ENCODE assay signal across 8 cellular contexts in genomic region chr12:122871851-122872785, GRCh38. TPM values are rescaled to one million over a fixed set of nuclear protein-coding genes. Genes with fewer than 3 reads are reported as not detected.
A peak's percentile ranks its signal among the peaks of the same experiment; 100 is the strongest.
DNase-seq lines count a peak whose midpoint lies in the region; FAIRE-seq and TF ChIP-seq lines count a peak whose summit lies in the region.

No MANE protein-coding gene starts in this region.

- H3K9me1 ChIP-seq in keratinocyte (ENCODE audit: control insufficient read depth, extremely low read depth, insufficient read depth, low read length), result peaks cover 3% of the 10 kb centered on the region

- DNase-seq in EL (peak; percentile 88), caudate nucleus (lab: John Stamatoyannopoulos, UW) (peak in 20 of 61 donors; percentile 21 to 74 (median 40)), keratinocyte (ENCODE audit: low read depth, low spot score) (no peak), SHP77 (lab: John Stamatoyannopoulos, UW) (no peak), H4 (ENCODE audit: low spot score) (no peak)
- DNase-seq in stimulated activated CD4-positive, alpha-beta T cell treated with anti-CD3 and anti-CD28 coated beads, Interleukin-15, amount 100 ng/mL, for 48 hours (ENCODE audit: low read depth in 2 of 2), result peak; percentile 40 to 59

- H2AFZ ChIP-seq in Loucy (ENCODE audit: low read length), result no peak overlapping the region
- no peak overlapping the region for H2AFZ ChIP-seq in SU-DHL-6 (ENCODE audit: low read depth, low read length, severe bottlenecking)
- H2AFZ ChIP-seq in keratinocyte (ENCODE audit: control insufficient read depth, low read length), result no peak overlapping the region

- H3K4me1 ChIP-seq in Loucy (ENCODE audit: insufficient read depth, low read length, poor library complexity, severe bottlenecking) (peaks cover 12% of the 10 kb centered on the region), keratinocyte (ENCODE audit: control insufficient read depth, extremely low read depth, insufficient read depth, low read length) (peaks cover 64% of the 10 kb centered on the region)

- H3K9me3 ChIP-seq in Loucy (ENCODE audit: insufficient read depth, low read depth, low read length) (no peaks in the 10 kb centered on the region), SU-DHL-6 (ENCODE audit: insufficient read depth, low read length) (no peaks in the 10 kb centered on the region), keratinocyte (ENCODE audit: control insufficient read depth, low read depth, low read length) (no peaks in the 10 kb centered on the region)

- peak; percentile 92 for FAIRE-seq in keratinocyte (lab: Jason Lieb, UNC)

- TF ChIP-seq CTCF in Loucy (conservative IDR thresholded peaks at IDR 0.05; ENCODE audit: low read length) (no peak), SU-DHL-6 (IDR thresholded peaks at IDR 0.05; ENCODE audit: insufficient read depth, low read length, poor library complexity, severe bottlenecking) (no peak), keratinocyte (optimal IDR thresholded peaks at IDR 0.05 in 1 of 3, IDR thresholded peaks at IDR 0.05 in 1 of 3, conservative IDR thresholded peaks at IDR 0.05 in 1 of 3; ENCODE audit: extremely low read depth in 1 of 3, insufficient read depth in 2 of 3, low read length in 3 of 3) (no peak)

- H3K36me3 ChIP-seq in Loucy (ENCODE audit: insufficient read depth, low read length), result peaks cover 43% of the 10 kb centered on the region; the same call in 1 of the 2 replicates
- no peaks in the 10 kb centered on the region for H3K36me3 ChIP-seq in SU-DHL-6 (ENCODE audit: low read length)
- H3K36me3 ChIP-seq in keratinocyte (ENCODE audit: control insufficient read depth in 2 of 2, extremely low read depth in 1 of 2, insufficient read depth in 2 of 2, low read length in 2 of 2), result peaks cover 9 to 43% of the 10 kb centered on the region in 2 experiments

- peak overlapping the region; percentile 36 for H3K9ac ChIP-seq in Loucy (ENCODE audit: low read depth, low read length, poor library complexity, severe bottlenecking)
- H3K9ac ChIP-seq in SU-DHL-6 (ENCODE audit: low read length), result no peak overlapping the region; the same call in 1 of the 2 replicates
- peak overlapping the region; percentile 85 for H3K9ac ChIP-seq in keratinocyte (ENCODE audit: control insufficient read depth, extremely low read depth, insufficient read depth, low read length)

- no peak overlapping the region for H3K27ac ChIP-seq in SU-DHL-6 (ENCODE audit: low read depth, low read length)
- H3K27ac ChIP-seq in caudate nucleus (ENCODE audit: low read depth, low read length), result peak overlapping the region; percentile 90
- H3K27ac ChIP-seq in keratinocyte (ENCODE audit: control insufficient read depth, insufficient read depth, low read length), result peak overlapping the region; percentile 91

- peak overlapping the region; percentile 4 for H3K4me3 ChIP-seq in Loucy (ENCODE audit: low read length, poor library complexity, severe bottlenecking)
- H3K4me3 ChIP-seq in SU-DHL-6 (ENCODE audit: insufficient read depth, low read length, poor library complexity, severe bottlenecking), result no peak overlapping the region
- H3K4me3 ChIP-seq in keratinocyte (ENCODE audit: control insufficient read depth in 2 of 3, extremely low read depth in 1 of 3, insufficient read depth in 2 of 3, low read depth in 1 of 3, low read length in 3 of 3), result peak overlapping the region; percentile 8 to 70 (median 66)

- dilution Hi-C loops in keratinocyte (cut with MboI; ENCODE audit: extremely low pct_ligation_motif_present, low sequenced_read_pairs), result no loop called here

- H3K79me2 ChIP-seq in Loucy (ENCODE audit: insufficient read depth, low read length) (peaks cover 65% of the 10 kb centered on the region), SU-DHL-6 (ENCODE audit: insufficient read depth, low read length) (no peaks in the 10 kb centered on the region), keratinocyte (ENCODE audit: control insufficient read depth, insufficient read depth, low read length) (peaks cover 87% of the 10 kb centered on the region)

- no peaks in the 10 kb centered on the region for H3K9me2 ChIP-seq in Loucy (replicated peaks; ENCODE audit: low read depth, low read length)
- no peaks in the 10 kb centered on the region for H3K9me2 ChIP-seq in SU-DHL-6 (replicated peaks; ENCODE audit: insufficient read depth, low read length)

- no peaks in the 10 kb centered on the region for H3K27me3 ChIP-seq in Loucy (ENCODE audit: insufficient read depth, low read length, poor library complexity, severe bottlenecking)
- no peaks in the 10 kb centered on the region for H3K27me3 ChIP-seq in SU-DHL-6 (ENCODE audit: low read length)
- H3K27me3 ChIP-seq in keratinocyte (ENCODE audit: control insufficient read depth, extremely low read depth, insufficient read depth, low read length), result no peaks in the 10 kb centered on the region

- H3K4me2 ChIP-seq in Loucy (ENCODE audit: low read depth, low read length, poor library complexity, severe bottlenecking) (peak overlapping the region; percentile 36), SU-DHL-6 (ENCODE audit: low read depth, low read length, poor library complexity, severe bottlenecking) (peak overlapping the region; percentile 36), keratinocyte (ENCODE audit: control insufficient read depth, extremely low read depth, insufficient read depth, low read depth, low read length) (peak overlapping the region; percentile 99)

- H3F3A ChIP-seq in Loucy (ENCODE audit: low read depth) (no peaks in the 10 kb centered on the region), SU-DHL-6 (ENCODE audit: insufficient read depth) (no peaks in the 10 kb centered on the region)

- H4K20me1 ChIP-seq in Loucy (ENCODE audit: insufficient read depth, low read length, poor library complexity, severe bottlenecking), result peaks cover 38% of the 10 kb centered on the region
- no peaks in the 10 kb centered on the region for H4K20me1 ChIP-seq in SU-DHL-6 (ENCODE audit: low read depth, low read length)
- peaks cover 12% of the 10 kb centered on the region for H4K20me1 ChIP-seq in keratinocyte (ENCODE audit: control insufficient read depth, extremely low read depth, insufficient read depth, low read length)

RNA-seq across cellular contexts. Expression of gene VPS37B, which starts 23.8 kb away (rescaled TPM):
- polyA plus RNA-seq in keratinocyte, result 29.3 to 85.5 TPM (median 34.1 TPM) in 3 replicates
- polyA plus RNA-seq in keratinocyte (2011; ENCODE audit: low read depth), result 22.7 TPM
- 47.2 and 61.5 TPM in 2 replicates for polyA plus RNA-seq in keratinocyte (2011; cell fraction: cytosol; rRNA removed)
- polyA plus RNA-seq in keratinocyte (2011; cell fraction: nucleus; rRNA removed), result 73.8 and 86.1 TPM in 2 replicates
- 37.9 and 59.4 TPM in 2 replicates for polyA plus RNA-seq in keratinocyte (2012; ENCODE audit: low replicate concordance)
- 24.4 to 39.4 TPM (median 29.8 TPM) in 3 replicates for polyA minus RNA-seq in keratinocyte
- 77.5 TPM for polyA minus RNA-seq in keratinocyte (2011; cell fraction: cytosol; rRNA and poly(A)+ RNA removed)
- 33.3 and 50.4 TPM in 2 replicates for polyA minus RNA-seq in keratinocyte (2011; cell fraction: nucleus; rRNA and poly(A)+ RNA removed)
- 29.2 and 44.0 TPM in 2 replicates for total RNA-seq in H4 (2014; rRNA removed; shearing (Covaris generic))

RNA-seq across cellular contexts. Expression of gene HIP1R, which starts 36.9 kb away (rescaled TPM):
- 19.4 to 31.8 TPM (median 23.0 TPM) in 3 replicates for polyA plus RNA-seq in keratinocyte
- polyA plus RNA-seq in keratinocyte (2011; ENCODE audit: low read depth), result 39.4 TPM
- polyA plus RNA-seq in keratinocyte (2011; cell fraction: cytosol; rRNA removed), result 10.1 and 13.0 TPM in 2 replicates
- 69.4 and 79.4 TPM in 2 replicates for polyA plus RNA-seq in keratinocyte (2011; cell fraction: nucleus; rRNA removed)
- polyA plus RNA-seq in keratinocyte (2012; ENCODE audit: low replicate concordance), result 21.9 and 45.2 TPM in 2 replicates
- 42.9 to 79.9 TPM (median 43.5 TPM) in 3 replicates for polyA minus RNA-seq in keratinocyte
- 16.3 TPM for polyA minus RNA-seq in keratinocyte (2011; cell fraction: cytosol; rRNA and poly(A)+ RNA removed)
- polyA minus RNA-seq in keratinocyte (2011; cell fraction: nucleus; rRNA and poly(A)+ RNA removed), result 36.1 and 37.4 TPM in 2 replicates
- 22.0 and 25.6 TPM in 2 replicates for total RNA-seq in H4 (2014; rRNA removed; shearing (Covaris generic))

Comparison
In these comparisons a context has a peak if more than half of its experiments do, and no peak if none do; other contexts are left out.
1. DNase-seq: peak in EL (single experiment) and stimulated activated CD4-positive, alpha-beta T cell treated with anti-CD3 and anti-CD28 coated beads, Interleukin-15, amount 100 ng/mL, for 48 hours (2 of 2); none in keratinocyte (single experiment), SHP77 (0 of 2) and H4 (single experiment).
2. H3K4me2 ChIP-seq: peak in every context shown above with its lines; median percentile 99 in keratinocyte; 36 in Loucy; 36 in SU-DHL-6.